Comparison of ENCODE assay signal across 1 cellular context in the genomic region with DNA sequence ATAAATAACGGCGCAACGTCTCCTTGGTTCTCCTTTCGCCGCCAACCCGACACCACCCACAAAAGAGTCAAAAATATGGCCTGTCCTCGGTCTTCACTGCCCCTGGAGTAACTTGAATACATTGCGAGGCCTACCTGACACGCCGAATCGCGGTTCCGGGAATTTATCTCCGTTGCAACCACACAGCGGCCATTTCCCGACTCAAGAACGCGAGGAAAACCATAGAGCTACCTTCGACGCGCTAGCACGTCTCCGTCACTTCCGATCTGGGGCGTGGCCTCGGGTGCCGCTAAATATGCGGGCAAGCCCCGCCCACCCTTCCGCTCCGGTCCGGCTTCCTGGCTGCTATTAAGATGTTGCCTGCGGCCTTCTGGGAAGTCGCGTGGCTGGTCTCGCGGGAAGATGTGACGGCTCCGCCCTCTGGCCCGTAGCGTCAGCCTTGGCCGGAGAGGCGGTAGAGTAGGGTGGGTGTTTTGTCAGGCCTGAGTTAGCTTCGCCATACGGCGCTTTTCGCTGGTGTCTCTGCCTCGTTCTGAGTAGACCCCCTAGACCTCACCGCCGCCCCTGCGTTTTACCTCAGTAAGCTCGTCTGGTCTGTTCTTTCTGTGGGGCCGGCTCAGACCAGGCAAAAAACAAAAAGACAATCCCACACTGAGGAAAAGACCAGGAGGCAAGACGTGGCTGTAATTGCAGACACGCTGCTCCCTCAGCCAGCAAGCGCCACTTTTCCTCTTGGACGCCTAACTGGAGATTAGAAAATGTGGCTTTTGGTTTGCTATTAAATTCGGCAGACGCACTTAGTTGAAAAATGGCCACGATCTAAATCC.
TF ChIP-seq lines count a peak whose summit lies in the region.

A gene with protein sequence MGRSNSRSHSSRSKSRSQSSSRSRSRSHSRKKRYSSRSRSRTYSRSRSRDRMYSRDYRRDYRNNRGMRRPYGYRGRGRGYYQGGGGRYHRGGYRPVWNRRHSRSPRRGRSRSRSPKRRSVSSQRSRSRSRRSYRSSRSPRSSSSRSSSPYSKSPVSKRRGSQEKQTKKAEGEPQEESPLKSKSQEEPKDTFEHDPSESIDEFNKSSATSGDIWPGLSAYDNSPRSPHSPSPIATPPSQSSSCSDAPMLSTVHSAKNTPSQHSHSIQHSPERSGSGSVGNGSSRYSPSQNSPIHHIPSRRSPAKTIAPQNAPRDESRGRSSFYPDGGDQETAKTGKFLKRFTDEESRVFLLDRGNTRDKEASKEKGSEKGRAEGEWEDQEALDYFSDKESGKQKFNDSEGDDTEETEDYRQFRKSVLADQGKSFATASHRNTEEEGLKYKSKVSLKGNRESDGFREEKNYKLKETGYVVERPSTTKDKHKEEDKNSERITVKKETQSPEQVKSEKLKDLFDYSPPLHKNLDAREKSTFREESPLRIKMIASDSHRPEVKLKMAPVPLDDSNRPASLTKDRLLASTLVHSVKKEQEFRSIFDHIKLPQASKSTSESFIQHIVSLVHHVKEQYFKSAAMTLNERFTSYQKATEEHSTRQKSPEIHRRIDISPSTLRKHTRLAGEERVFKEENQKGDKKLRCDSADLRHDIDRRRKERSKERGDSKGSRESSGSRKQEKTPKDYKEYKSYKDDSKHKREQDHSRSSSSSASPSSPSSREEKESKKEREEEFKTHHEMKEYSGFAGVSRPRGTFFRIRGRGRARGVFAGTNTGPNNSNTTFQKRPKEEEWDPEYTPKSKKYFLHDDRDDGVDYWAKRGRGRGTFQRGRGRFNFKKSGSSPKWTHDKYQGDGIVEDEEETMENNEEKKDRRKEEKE (minus strand): TSS at position 268 of the 827 bp plus-strand sequence. CDS start 9,980 bp downstream, outside the sequence.

TF ChIP-seq in HepG2, 621 proteins besides CTCF, POLR2A, EP300 and RAD21 (continued from another document and continues in another):
- TF ChIP-seq, protein P1, sequence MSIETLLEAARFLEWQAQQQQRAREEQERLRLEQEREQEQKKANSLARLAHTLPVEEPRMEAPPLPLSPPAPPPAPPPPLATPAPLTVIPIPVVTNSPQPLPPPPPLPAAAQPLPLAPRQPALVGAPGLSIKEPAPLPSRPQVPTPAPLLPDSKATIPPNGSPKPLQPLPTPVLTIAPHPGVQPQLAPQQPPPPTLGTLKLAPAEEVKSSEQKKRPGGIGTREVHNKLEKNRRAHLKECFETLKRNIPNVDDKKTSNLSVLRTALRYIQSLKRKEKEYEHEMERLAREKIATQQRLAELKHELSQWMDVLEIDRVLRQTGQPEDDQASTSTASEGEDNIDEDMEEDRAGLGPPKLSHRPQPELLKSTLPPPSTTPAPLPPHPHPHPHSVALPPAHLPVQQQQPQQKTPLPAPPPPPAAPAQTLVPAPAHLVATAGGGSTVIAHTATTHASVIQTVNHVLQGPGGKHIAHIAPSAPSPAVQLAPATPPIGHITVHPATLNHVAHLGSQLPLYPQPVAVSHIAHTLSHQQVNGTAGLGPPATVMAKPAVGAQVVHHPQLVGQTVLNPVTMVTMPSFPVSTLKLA (IDR thresholded peaks at IDR 0.05), result peak; percentile 48; the same call in 1 of the 2 replicates
- no peak; the same call in 1 of the 2 replicates for TF ChIP-seq ZNF724P (CRISPR knock-in tag; IDR thresholded peaks at IDR 0.05; ENCODE audit: borderline replicate concordance)
- TF ChIP-seq ZNF761 (CRISPR knock-in tag; conservative IDR thresholded peaks at IDR 0.05), result no peak
- peak; percentile 58; the same call in 1 of the 2 replicates for TF ChIP-seq MXD4 (CRISPR knock-in tag; IDR thresholded peaks at IDR 0.05)
- peak; percentile 94 for TF ChIP-seq ZC3H4 (CRISPR knock-in tag; IDR thresholded peaks at IDR 0.05; ENCODE audit: borderline replicate concordance)
- TF ChIP-seq, protein P2, sequence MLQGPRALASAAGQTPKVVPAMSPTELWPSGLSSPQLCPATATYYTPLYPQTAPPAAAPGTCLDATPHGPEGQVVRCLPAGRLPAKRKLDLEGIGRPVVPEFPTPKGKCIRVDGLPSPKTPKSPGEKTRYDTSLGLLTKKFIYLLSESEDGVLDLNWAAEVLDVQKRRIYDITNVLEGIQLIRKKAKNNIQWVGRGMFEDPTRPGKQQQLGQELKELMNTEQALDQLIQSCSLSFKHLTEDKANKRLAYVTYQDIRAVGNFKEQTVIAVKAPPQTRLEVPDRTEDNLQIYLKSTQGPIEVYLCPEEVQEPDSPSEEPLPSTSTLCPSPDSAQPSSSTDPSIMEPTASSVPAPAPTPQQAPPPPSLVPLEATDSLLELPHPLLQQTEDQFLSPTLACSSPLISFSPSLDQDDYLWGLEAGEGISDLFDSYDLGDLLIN (CRISPR knock-in tag; IDR thresholded peaks at IDR 0.05; ENCODE audit: borderline replicate concordance), result no peak
- peak; percentile 46 for TF ChIP-seq HDAC1 (CRISPR knock-in tag; IDR thresholded peaks at IDR 0.05)
- no peak for TF ChIP-seq ZNF160 (CRISPR knock-in tag; IDR thresholded peaks at IDR 0.05)
- TF ChIP-seq, protein P3, sequence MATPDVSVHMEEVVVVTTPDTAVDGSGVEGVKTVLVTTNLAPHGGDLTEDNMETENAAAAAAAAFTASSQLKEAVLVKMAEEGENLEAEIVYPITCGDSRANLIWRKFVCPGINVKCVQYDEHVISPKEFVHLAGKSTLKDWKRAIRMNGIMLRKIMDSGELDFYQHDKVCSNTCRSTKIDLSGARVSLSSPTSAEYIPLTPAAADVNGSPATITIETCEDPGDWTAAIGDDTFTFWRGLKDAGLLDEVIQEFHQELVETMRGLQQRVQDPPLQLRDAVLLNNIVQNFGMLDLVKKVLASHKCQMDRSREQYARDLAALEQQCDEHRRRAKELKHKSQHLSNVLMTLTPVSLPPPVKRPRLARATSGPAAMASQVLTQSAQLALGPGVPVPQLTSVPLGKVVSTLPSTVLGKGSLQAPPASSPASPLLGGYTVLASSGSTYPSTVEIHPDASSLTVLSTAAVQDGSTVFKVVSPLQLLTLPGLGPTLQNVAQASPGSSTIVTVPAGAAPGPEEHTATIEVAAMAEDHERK (CRISPR knock-in tag; IDR thresholded peaks at IDR 0.05; ENCODE audit: low read depth), result peak; percentile 60; the same call in 1 of the 2 replicates
- peak; percentile 12; the same call in 1 of the 2 replicates for TF ChIP-seq SSRP1 (CRISPR knock-in tag; IDR thresholded peaks at IDR 0.05)
- peak; percentile 97 for TF ChIP-seq PHF8 (CRISPR knock-in tag; IDR thresholded peaks at IDR 0.05)
- TF ChIP-seq ZNF550 (CRISPR knock-in tag; IDR thresholded peaks at IDR 0.05; ENCODE audit: borderline replicate concordance), result 0 out of 2 replicates have a peak, but pooled peaks have one; percentile 29
- TF ChIP-seq, protein P4, sequence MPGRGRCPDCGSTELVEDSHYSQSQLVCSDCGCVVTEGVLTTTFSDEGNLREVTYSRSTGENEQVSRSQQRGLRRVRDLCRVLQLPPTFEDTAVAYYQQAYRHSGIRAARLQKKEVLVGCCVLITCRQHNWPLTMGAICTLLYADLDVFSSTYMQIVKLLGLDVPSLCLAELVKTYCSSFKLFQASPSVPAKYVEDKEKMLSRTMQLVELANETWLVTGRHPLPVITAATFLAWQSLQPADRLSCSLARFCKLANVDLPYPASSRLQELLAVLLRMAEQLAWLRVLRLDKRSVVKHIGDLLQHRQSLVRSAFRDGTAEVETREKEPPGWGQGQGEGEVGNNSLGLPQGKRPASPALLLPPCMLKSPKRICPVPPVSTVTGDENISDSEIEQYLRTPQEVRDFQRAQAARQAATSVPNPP (CRISPR knock-in tag; IDR thresholded peaks at IDR 0.05), result peak; percentile 96
- 0 out of 2 replicates have a peak, but pooled peaks have one; percentile 11 for TF ChIP-seq ZNF616 (CRISPR knock-in tag; IDR thresholded peaks at IDR 0.05; ENCODE audit: low read depth)
- TF ChIP-seq ZFP62 (CRISPR knock-in tag; IDR thresholded peaks at IDR 0.05), result no peak
- no peak for TF ChIP-seq AKAP8 (CRISPR knock-in tag; IDR thresholded peaks at IDR 0.05)
- TF ChIP-seq BORCS8-MEF2B (CRISPR knock-in tag; IDR thresholded peaks at IDR 0.05), result peak; percentile 89
- no peak; the same call in 1 of the 2 replicates for TF ChIP-seq RFXAP (CRISPR knock-in tag; IDR thresholded peaks at IDR 0.05; ENCODE audit: borderline replicate concordance)
- TF ChIP-seq HMGA1 (CRISPR knock-in tag; conservative IDR thresholded peaks at IDR 0.05), result no peak
- TF ChIP-seq ZNF432 (CRISPR knock-in tag; IDR thresholded peaks at IDR 0.05; ENCODE audit: borderline replicate concordance), result no peak
- TF ChIP-seq ZNF672 (CRISPR knock-in tag; IDR thresholded peaks at IDR 0.05), result no peak
- no peak for TF ChIP-seq SALL2 (CRISPR knock-in tag; IDR thresholded peaks at IDR 0.05)
- TF ChIP-seq ZNF451 (CRISPR knock-in tag; IDR thresholded peaks at IDR 0.05), result no peak; the same call in 1 of the 2 replicates
- no peak; the same call in 1 of the 2 replicates for TF ChIP-seq ZNF569 (CRISPR knock-in tag; IDR thresholded peaks at IDR 0.05; ENCODE audit: borderline replicate concordance)
- TF ChIP-seq ZNF577 (CRISPR knock-in tag; IDR thresholded peaks at IDR 0.05; ENCODE audit: borderline replicate concordance, low read depth), result no peak
- TF ChIP-seq NR2C2 (CRISPR knock-in tag; IDR thresholded peaks at IDR 0.05; ENCODE audit: borderline replicate concordance), result peak; percentile 75; the same call in 1 of the 2 replicates
- TF ChIP-seq ZNF614 (CRISPR knock-in tag; IDR thresholded peaks at IDR 0.05; ENCODE audit: borderline replicate concordance), result peak; percentile 58; the same call in 1 of the 2 replicates
- 0 out of 2 replicates have a peak, but pooled peaks have one; percentile 55 for TF ChIP-seq JUN (CRISPR knock-in tag; IDR thresholded peaks at IDR 0.05)
- TF ChIP-seq, protein P5, sequence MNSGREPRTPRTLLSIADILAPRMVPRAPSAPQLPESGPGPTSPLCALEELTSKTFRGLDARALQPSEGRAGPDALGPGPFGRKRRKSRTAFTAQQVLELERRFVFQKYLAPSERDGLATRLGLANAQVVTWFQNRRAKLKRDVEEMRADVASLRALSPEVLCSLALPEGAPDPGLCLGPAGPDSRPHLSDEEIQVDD (CRISPR knock-in tag; IDR thresholded peaks at IDR 0.05; ENCODE audit: borderline replicate concordance), result no peak; the same call in 1 of the 2 replicates
- TF ChIP-seq, protein P6, sequence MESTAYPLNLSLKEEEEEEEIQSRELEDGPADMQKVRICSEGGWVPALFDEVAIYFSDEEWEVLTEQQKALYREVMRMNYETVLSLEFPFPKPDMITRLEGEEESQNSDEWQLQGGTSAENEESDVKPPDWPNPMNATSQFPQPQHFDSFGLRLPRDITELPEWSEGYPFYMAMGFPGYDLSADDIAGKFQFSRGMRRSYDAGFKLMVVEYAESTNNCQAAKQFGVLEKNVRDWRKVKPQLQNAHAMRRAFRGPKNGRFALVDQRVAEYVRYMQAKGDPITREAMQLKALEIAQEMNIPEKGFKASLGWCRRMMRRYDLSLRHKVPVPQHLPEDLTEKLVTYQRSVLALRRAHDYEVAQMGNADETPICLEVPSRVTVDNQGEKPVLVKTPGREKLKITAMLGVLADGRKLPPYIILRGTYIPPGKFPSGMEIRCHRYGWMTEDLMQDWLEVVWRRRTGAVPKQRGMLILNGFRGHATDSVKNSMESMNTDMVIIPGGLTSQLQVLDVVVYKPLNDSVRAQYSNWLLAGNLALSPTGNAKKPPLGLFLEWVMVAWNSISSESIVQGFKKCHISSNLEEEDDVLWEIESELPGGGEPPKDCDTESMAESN (CRISPR knock-in tag; conservative IDR thresholded peaks at IDR 0.05), result peak; percentile 71; the same call in 1 of the 2 replicates
- TF ChIP-seq JUND (CRISPR knock-in tag; IDR thresholded peaks at IDR 0.05), result no peak
- no peak for TF ChIP-seq U2AF1 (optimal IDR thresholded peaks at IDR 0.05; ENCODE audit: low read depth, low read length)
- TF ChIP-seq, protein P7, sequence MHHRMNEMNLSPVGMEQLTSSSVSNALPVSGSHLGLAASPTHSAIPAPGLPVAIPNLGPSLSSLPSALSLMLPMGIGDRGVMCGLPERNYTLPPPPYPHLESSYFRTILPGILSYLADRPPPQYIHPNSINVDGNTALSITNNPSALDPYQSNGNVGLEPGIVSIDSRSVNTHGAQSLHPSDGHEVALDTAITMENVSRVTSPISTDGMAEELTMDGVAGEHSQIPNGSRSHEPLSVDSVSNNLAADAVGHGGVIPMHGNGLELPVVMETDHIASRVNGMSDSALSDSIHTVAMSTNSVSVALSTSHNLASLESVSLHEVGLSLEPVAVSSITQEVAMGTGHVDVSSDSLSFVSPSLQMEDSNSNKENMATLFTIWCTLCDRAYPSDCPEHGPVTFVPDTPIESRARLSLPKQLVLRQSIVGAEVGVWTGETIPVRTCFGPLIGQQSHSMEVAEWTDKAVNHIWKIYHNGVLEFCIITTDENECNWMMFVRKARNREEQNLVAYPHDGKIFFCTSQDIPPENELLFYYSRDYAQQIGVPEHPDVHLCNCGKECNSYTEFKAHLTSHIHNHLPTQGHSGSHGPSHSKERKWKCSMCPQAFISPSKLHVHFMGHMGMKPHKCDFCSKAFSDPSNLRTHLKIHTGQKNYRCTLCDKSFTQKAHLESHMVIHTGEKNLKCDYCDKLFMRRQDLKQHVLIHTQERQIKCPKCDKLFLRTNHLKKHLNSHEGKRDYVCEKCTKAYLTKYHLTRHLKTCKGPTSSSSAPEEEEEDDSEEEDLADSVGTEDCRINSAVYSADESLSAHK (CRISPR knock-in tag; IDR thresholded peaks at IDR 0.05; ENCODE audit: borderline replicate concordance), result no peak
- TF ChIP-seq, protein P8, sequence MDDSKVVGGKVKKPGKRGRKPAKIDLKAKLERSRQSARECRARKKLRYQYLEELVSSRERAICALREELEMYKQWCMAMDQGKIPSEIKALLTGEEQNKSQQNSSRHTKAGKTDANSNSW (CRISPR knock-in tag; IDR thresholded peaks at IDR 0.05; ENCODE audit: borderline replicate concordance), result 0 out of 2 replicates have a peak, but pooled peaks have one; percentile 35
- peak; percentile 94 for TF ChIP-seq YY1 (IDR thresholded peaks at IDR 0.05; ENCODE audit: insufficient read depth, insufficient replicate concordance, low read depth, low read length)
- TF ChIP-seq SP4 (CRISPR knock-in tag; IDR thresholded peaks at IDR 0.05), result peak; percentile 79; the same call in 1 of the 2 replicates
- TF ChIP-seq, protein P9, sequence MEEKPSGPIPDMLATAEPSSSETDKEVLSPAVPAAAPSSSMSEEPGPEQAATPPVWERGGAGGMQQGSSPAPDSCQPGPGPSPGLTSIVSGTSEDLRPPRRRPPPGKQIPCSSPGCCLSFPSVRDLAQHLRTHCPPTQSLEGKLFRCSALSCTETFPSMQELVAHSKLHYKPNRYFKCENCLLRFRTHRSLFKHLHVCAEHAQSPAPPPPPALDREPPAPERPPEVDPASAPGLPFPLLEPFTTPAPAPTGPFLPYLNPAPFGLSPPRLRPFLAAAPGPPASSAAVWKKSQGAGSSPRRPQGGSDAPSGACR (CRISPR knock-in tag; IDR thresholded peaks at IDR 0.05), result no peak; the same call in 1 of the 2 replicates
- no peak; the same call in 1 of the 2 replicates for TF ChIP-seq NFYB (CRISPR knock-in tag; IDR thresholded peaks at IDR 0.05)
- TF ChIP-seq ZFAT (CRISPR knock-in tag; conservative IDR thresholded peaks at IDR 0.05), result no peak
- peak; percentile 99 for TF ChIP-seq ZNF430 (CRISPR knock-in tag; IDR thresholded peaks at IDR 0.05)
- TF ChIP-seq, protein P10, sequence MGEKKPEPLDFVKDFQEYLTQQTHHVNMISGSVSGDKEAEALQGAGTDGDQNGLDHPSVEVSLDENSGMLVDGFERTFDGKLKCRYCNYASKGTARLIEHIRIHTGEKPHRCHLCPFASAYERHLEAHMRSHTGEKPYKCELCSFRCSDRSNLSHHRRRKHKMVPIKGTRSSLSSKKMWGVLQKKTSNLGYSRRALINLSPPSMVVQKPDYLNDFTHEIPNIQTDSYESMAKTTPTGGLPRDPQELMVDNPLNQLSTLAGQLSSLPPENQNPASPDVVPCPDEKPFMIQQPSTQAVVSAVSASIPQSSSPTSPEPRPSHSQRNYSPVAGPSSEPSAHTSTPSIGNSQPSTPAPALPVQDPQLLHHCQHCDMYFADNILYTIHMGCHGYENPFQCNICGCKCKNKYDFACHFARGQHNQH (CRISPR knock-in tag; IDR thresholded peaks at IDR 0.05), result peak; percentile 91
- TF ChIP-seq TBP (CRISPR knock-in tag; IDR thresholded peaks at IDR 0.05), result no peak
- no peak for TF ChIP-seq ZNF101 (CRISPR knock-in tag; IDR thresholded peaks at IDR 0.05; ENCODE audit: borderline replicate concordance, low read depth)
- TF ChIP-seq RFX1 (IDR thresholded peaks at IDR 0.05), result no peak
- peak; percentile 13; the same call in 1 of the 2 replicates for TF ChIP-seq ARHGAP35 (CRISPR knock-in tag; IDR thresholded peaks at IDR 0.05; ENCODE audit: borderline replicate concordance)
